Comparison of ENCODE assay signal across 20 cellular contexts in the genomic region with DNA sequence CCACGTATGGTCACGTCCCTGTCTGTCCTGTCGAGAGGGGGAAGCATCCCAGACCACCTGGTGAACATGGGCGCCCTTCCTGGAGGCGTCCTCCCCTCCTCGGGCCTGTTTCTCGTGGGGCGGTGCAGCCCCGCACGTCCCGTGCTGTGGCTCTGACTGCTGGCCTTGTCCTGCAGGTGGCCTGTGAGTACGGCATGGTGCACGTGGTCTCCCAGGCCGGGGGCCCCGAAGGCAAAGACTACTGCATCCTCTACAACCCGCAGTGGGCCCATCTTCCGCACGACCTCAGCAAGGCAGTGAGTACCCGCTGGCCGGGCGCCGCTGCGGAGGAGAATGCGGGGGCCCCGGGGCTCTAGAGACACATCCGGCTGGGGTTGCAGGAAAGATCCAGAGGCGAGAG. TPM values are rescaled to one million over a fixed set of nuclear protein-coding genes. Genes with fewer than 3 reads are reported as not detected.
"Had no signal": no experiment of that assay in that cellular context is flagged by ENCODE, and none has a peak within 500 bp of the region (broad histone marks: within the 10 kb centered on the region; RNA-seq: fewer than 3 reads in every experiment).

No MANE protein-coding gene starts in this region.

- H3K9me3 ChIP-seq: adrenal gland, colonic mucosa, right atrium auricular region, testis, upper lobe of right lung had no signal

- DNase-seq: activated CD4-positive, CD25-positive, alpha-beta regulatory T cell treated with anti-CD3 and anti-CD28 coated beads, Interleukin-2, amount 50 U/mL, for 72 hours; activated gamma-delta T cell treated with Interleukin-2 at 50 U/mL for 16 hours; adrenal gland; colonic mucosa; foreskin keratinocyte; islet precursor cell; T-helper 17 cell; testis; upper lobe of right lung had no signal

- H3K4me1 ChIP-seq: foreskin keratinocyte had no signal

- H3K36me3 ChIP-seq: colonic mucosa, right atrium auricular region, upper lobe of right lung had no signal

- H3K27me3 ChIP-seq: adrenal gland, colonic mucosa, foreskin keratinocyte, right atrium auricular region, testis, upper lobe of right lung had no signal

- H3K27ac Mint-ChIP-seq: activated naive CD4-positive, alpha-beta T cell treated with anti-CD3 and anti-CD28 coated beads, Interleukin-2, amount 50 U/mL, for 72 hours; progenitor cell of endocrine pancreas had no signal

- H3K4me3 ChIP-seq: adrenal gland, colonic mucosa, lung, right atrium auricular region, testis, upper lobe of right lung had no signal

- H3K27ac ChIP-seq: foreskin keratinocyte, right atrium auricular region, testis, upper lobe of right lung, VCaP had no signal

- H3K4me3 Mint-ChIP-seq: T-helper 17 cell had no signal

- ATAC-seq: activated naive CD4-positive, alpha-beta T cell treated with anti-CD3 and anti-CD28 coated beads, Interleukin-2, amount 50 U/mL, for 72 hours; foreskin keratinocyte; T-helper 17 cell had no signal

- H3K27me3 Mint-ChIP-seq: progenitor cell of endocrine pancreas; stimulated activated naive CD8-positive, alpha-beta T cell treated with anti-CD3 and anti-CD28 coated beads, Interleukin-15, Interleukin-2, amounts not matched to agents 100 ng/mL and 50 ng/mL, for 24 hours; T-helper 17 cell had no signal

RNA-seq across cellular contexts. Expression of gene TMPRSS9, which starts 25.6 kb away (rescaled TPM):
- total RNA-seq: activated naive CD4-positive, alpha-beta T cell treated with anti-CD3 and anti-CD28 coated beads, Interleukin-2, amount 50 U/mL, for 72 hours; epithelial cell of proximal tubule; fibroblast of lung; foreskin keratinocyte; progenitor cell of endocrine pancreas; right atrium auricular region; T-helper 17 cell; upper lobe of right lung had no signal
- polyA plus RNA-seq: fibroblast of lung, foreskin keratinocyte, neural cell had no signal

RNA-seq across cellular contexts. Expression of gene LINGO3, which starts 26.5 kb away (rescaled TPM):
- total RNA-seq: epithelial cell of proximal tubule, fibroblast of lung, foreskin keratinocyte, osteoblast, right atrium auricular region, skeletal muscle tissue, upper lobe of right lung had no signal
- polyA plus RNA-seq: adrenal gland, fibroblast of lung, foreskin keratinocyte had no signal

RNA-seq across cellular contexts. Expression of gene PEAK3, which starts 52.5 kb away (rescaled TPM):
- total RNA-seq: activated naive CD4-positive, alpha-beta T cell treated with anti-CD3 and anti-CD28 coated beads, Interleukin-2, amount 50 U/mL, for 72 hours; epithelial cell of proximal tubule; fibroblast of lung; foreskin keratinocyte; osteoblast; progenitor cell of endocrine pancreas; skeletal muscle tissue; T-helper 17 cell had no signal
- polyA plus RNA-seq: fibroblast of lung, foreskin keratinocyte, neural cell had no signal
